10 cellular contexts compared by ENCODE assay signal in the genomic region with DNA sequence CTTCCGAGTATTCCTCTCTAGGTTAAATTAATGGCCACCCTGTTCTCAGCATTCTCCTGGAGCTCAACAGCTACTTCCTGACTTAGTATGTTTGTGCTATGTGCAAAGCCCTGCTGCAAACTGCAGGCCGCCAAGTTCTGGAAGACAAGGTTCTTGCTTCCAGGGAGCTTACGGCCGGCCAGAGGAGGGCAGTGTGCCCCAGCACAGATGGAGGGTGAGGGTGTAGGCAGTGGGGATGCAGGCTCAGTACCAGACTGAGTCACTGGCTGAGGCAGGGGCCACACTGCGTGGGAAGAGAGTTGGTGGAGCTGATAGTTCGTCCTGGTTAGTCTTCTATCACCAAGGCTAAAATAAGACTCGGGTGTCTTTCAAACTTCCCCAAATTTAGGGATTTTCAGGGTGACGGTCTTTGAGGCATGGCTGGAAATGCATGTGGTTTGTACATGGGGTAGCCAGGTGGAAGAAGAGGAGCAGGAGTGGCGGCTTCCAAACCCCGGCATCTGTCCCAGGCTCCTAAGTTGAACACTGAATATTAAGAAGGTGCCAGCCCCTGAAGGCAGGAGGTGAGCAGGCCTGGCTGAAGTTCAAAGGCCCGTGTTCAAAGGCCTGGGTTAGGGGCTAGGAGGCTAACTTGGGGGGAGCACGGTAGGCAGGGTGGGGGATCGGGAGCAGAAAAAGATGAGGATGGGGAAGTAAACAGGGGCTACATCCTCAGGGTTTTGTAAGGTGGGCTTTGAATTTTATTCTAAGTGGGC. TPM values are rescaled to one million over a fixed set of nuclear protein-coding genes. Genes with fewer than 3 reads are reported as not detected.
DNase-seq lines count a peak whose midpoint lies in the region; ATAC-seq and TF ChIP-seq lines count a peak whose summit lies in the region.
"Had no signal": no experiment of that assay in that cellular context is flagged by ENCODE, and none has a peak within 500 bp of the region (broad histone marks: within the 10 kb centered on the region; RNA-seq: fewer than 3 reads in every experiment).

No MANE protein-coding gene starts in this region.

- H3K27me3 ChIP-seq in left lung: no peaks in the 10 kb centered on the region

- peak; percentile 79 for TF ChIP-seq CTCF in HEK293 (tag by site-specific recombination; IDR thresholded peaks at IDR 0.05)
- TF ChIP-seq CTCF in activated CD8-positive, alpha-beta T cell treated with anti-CD3 and anti-CD28 coated beads for 36 hours (IDR thresholded peaks at IDR 0.05): peak; percentile 28
- peak; percentile 18 to 19 for TF ChIP-seq CTCF in left lung (IDR thresholded peaks at IDR 0.05)

- H3K27ac Mint-ChIP-seq in activated CD8-positive, alpha-beta T cell treated with anti-CD3 and anti-CD28 coated beads for 36 hours: no peak overlapping the region

- intact Hi-C loops in activated CD8-positive, alpha-beta T cell treated with anti-CD3 and anti-CD28 coated beads for 36 hours (cut with micrococcal nuclease): no loop called here
- intact Hi-C loops in left lung (cut with DNase I): loop anchor here in 1 of 2 donors (10.0 kb wide), 1 partner anchor 64 kb away; no protein-coding TSS in a partner anchor

- no peaks in the 10 kb centered on the region for H3K36me3 ChIP-seq in HEK293 (ENCODE audit: control insufficient read depth in 2 of 2, insufficient read depth in 1 of 2, low read length in 2 of 2)
- no peaks in the 10 kb centered on the region for H3K36me3 ChIP-seq in left lung

- DNase-seq in NCI-H1694 (lab: John Stamatoyannopoulos, UW): peak; percentile 10
- no peak for DNase-seq in NCI-H1694 treated with DMSO at 0.1 percent for 48 hours (lab: John Stamatoyannopoulos, UW)
- DNase-seq in activated CD8-positive, alpha-beta T cell treated with anti-CD3 and anti-CD28 coated beads for 36 hours: peak; percentile 45
- DNase-seq in left lung: no peak
- no peak for DNase-seq in NCI-H226

- no peak overlapping the region for H3K4me3 Mint-ChIP-seq in activated CD8-positive, alpha-beta T cell treated with anti-CD3 and anti-CD28 coated beads for 36 hours

- CTCF ChIA-PET in HEK293 (lab: Yijun Ruan, JAX): interaction anchor here (0.5 to 9.4 kb wide), 16 partner anchors 9 to 329 kb away, joined by 3 to 414 read pairs (median 4); a partner anchor contains a TSS
- CTCF ChIA-PET in activated CD8-positive, alpha-beta T cell treated with anti-CD3 and anti-CD28 coated beads for 36 hours (lab: Charles Lee): interaction anchor here (0.6 to 9.8 kb wide), 13 partner anchors 12 to 388 kb away, joined by 3 to 396 read pairs (median 5); a partner anchor contains a TSS

- no peak overlapping the region for H3K27ac ChIP-seq in HEK293 (ENCODE audit: extremely low read depth, low read depth, low read length)
- peak overlapping the region in 1 of 2 donors; percentile 50 for H3K27ac ChIP-seq in left lung
- H3K27ac ChIP-seq: skin epidermis had no signal

- H3K27me3 Mint-ChIP-seq in activated CD8-positive, alpha-beta T cell treated with anti-CD3 and anti-CD28 coated beads for 36 hours: no peaks in the 10 kb centered on the region

- ATAC-seq in activated CD8-positive, alpha-beta T cell treated with anti-CD3 and anti-CD28 coated beads for 36 hours: peak; percentile 16
- ATAC-seq in left lung (peak; percentile 55), GM21619 (IDR thresholded peaks at IDR 0.05; ENCODE audit: unreplicated experiment) (no peak), HG03378 (IDR thresholded peaks at IDR 0.05; ENCODE audit: unreplicated experiment) (no peak)

- POLR2A ChIA-PET in HEK293 (lab: Yijun Ruan, JAX): interaction anchor here (0.6 to 1.1 kb wide), 3 partner anchors 33 to 157 kb away, joined by 4 read pairs; no protein-coding TSS in a partner anchor
- POLR2A ChIA-PET in activated CD8-positive, alpha-beta T cell treated with anti-CD3 and anti-CD28 coated beads for 36 hours (lab: Charles Lee): interaction anchor here (1.7 kb wide), 1 partner anchor 43 kb away, joined by 6 read pairs; a partner anchor contains a TSS

- H3K36me3 Mint-ChIP-seq in activated CD8-positive, alpha-beta T cell treated with anti-CD3 and anti-CD28 coated beads for 36 hours (ENCODE audit: low read depth): peaks cover 6% of the 10 kb centered on the region
- H3K36me3 Mint-ChIP-seq: CD4-positive, CD25-positive, alpha-beta regulatory T cell had no signal

- H3K4me1 ChIP-seq in HEK293 (ENCODE audit: control insufficient read depth, insufficient read depth, low read length) (no peaks in the 10 kb centered on the region; the same call in 1 of the 2 replicates), left lung (peaks cover 0 to 33% of the 10 kb centered on the region in 2 donors)

- H3K4me1 Mint-ChIP-seq in activated CD8-positive, alpha-beta T cell treated with anti-CD3 and anti-CD28 coated beads for 36 hours (ENCODE audit: low read depth): peaks cover 18% of the 10 kb centered on the region

- H3K9me3 Mint-ChIP-seq in activated CD8-positive, alpha-beta T cell treated with anti-CD3 and anti-CD28 coated beads for 36 hours: no peaks in the 10 kb centered on the region
- H3K9me3 Mint-ChIP-seq: CD4-positive, CD25-positive, alpha-beta regulatory T cell had no signal

- H3K9me3 ChIP-seq in HEK293 (ENCODE audit: control insufficient read depth, insufficient read depth, low read depth, low read length) (no peaks in the 10 kb centered on the region), left lung (no peaks in the 10 kb centered on the region)

- H3K4me3 ChIP-seq in HEK293 (ENCODE audit: low read depth, low read length) (no peak overlapping the region), left lung (no peak overlapping the region)
- H3K4me3 ChIP-seq: skin epidermis had no signal

TF ChIP-seq in HEK293, 187 proteins besides CTCF, POLR2A, EP300 and RAD21 (continues in another document):
- TF ChIP-seq ZNF221 (tag by site-specific recombination; IDR thresholded peaks at IDR 0.05; ENCODE audit: borderline replicate concordance): no peak
- TF ChIP-seq KLF7 (tag by site-specific recombination; IDR thresholded peaks at IDR 0.05; ENCODE audit: borderline replicate concordance): no peak
- TF ChIP-seq, protein P1, sequence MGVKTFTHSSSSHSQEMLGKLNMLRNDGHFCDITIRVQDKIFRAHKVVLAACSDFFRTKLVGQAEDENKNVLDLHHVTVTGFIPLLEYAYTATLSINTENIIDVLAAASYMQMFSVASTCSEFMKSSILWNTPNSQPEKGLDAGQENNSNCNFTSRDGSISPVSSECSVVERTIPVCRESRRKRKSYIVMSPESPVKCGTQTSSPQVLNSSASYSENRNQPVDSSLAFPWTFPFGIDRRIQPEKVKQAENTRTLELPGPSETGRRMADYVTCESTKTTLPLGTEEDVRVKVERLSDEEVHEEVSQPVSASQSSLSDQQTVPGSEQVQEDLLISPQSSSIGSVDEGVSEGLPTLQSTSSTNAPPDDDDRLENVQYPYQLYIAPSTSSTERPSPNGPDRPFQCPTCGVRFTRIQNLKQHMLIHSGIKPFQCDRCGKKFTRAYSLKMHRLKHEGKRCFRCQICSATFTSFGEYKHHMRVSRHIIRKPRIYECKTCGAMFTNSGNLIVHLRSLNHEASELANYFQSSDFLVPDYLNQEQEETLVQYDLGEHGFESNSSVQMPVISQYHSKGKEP (tag by site-specific recombination; IDR thresholded peaks at IDR 0.05): no peak
- TF ChIP-seq, protein P2, sequence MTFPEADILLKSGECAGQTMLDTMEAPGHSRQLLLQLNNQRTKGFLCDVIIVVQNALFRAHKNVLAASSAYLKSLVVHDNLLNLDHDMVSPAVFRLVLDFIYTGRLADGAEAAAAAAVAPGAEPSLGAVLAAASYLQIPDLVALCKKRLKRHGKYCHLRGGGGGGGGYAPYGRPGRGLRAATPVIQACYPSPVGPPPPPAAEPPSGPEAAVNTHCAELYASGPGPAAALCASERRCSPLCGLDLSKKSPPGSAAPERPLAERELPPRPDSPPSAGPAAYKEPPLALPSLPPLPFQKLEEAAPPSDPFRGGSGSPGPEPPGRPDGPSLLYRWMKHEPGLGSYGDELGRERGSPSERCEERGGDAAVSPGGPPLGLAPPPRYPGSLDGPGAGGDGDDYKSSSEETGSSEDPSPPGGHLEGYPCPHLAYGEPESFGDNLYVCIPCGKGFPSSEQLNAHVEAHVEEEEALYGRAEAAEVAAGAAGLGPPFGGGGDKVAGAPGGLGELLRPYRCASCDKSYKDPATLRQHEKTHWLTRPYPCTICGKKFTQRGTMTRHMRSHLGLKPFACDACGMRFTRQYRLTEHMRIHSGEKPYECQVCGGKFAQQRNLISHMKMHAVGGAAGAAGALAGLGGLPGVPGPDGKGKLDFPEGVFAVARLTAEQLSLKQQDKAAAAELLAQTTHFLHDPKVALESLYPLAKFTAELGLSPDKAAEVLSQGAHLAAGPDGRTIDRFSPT (tag by site-specific recombination; IDR thresholded peaks at IDR 0.05): no peak
- no peak for TF ChIP-seq ZNF837 (tag by site-specific recombination; IDR thresholded peaks at IDR 0.05)
- TF ChIP-seq ZNF23 (tag by site-specific recombination; IDR thresholded peaks at IDR 0.05; ENCODE audit: borderline replicate concordance): no peak
- TF ChIP-seq ZNF223 (tag by site-specific recombination; IDR thresholded peaks at IDR 0.05): peak; percentile 98
- no peak for TF ChIP-seq ZNF132 (tag by site-specific recombination; IDR thresholded peaks at IDR 0.05; ENCODE audit: borderline replicate concordance)
- no peak for TF ChIP-seq ZNF560 (tag by site-specific recombination; IDR thresholded peaks at IDR 0.05; ENCODE audit: borderline replicate concordance)
- TF ChIP-seq, protein P3, sequence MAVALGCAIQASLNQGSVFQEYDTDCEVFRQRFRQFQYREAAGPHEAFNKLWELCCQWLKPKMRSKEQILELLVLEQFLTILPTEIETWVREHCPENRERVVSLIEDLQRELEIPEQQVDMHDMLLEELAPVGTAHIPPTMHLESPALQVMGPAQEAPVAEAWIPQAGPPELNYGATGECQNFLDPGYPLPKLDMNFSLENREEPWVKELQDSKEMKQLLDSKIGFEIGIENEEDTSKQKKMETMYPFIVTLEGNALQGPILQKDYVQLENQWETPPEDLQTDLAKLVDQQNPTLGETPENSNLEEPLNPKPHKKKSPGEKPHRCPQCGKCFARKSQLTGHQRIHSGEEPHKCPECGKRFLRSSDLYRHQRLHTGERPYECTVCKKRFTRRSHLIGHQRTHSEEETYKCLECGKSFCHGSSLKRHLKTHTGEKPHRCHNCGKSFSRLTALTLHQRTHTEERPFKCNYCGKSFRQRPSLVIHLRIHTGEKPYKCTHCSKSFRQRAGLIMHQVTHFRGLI (tag by site-specific recombination; IDR thresholded peaks at IDR 0.05): no peak
- TF ChIP-seq ZNF37A (tag by site-specific recombination; IDR thresholded peaks at IDR 0.05): no peak

RNA-seq across cellular contexts. Expression of a gene that starts 42.9 kb away (rescaled TPM):
- 10 to 100 TPM; 61.5 to 62.1 TPM for total RNA-seq in activated CD8-positive, alpha-beta T cell treated with anti-CD3 and anti-CD28 coated beads for 36 hours
- total RNA-seq in left lung: 10 to 100 TPM; 51.5 to 69.9 TPM

Comparison
In these comparisons a context has a peak if more than half of its experiments do, and no peak if none do; other contexts are left out.
1. DNase-seq: peak in NCI-H1694 (single experiment) and activated CD8-positive, alpha-beta T cell treated with anti-CD3 and anti-CD28 coated beads for 36 hours (single experiment); none in NCI-H1694 treated with DMSO at 0.1 percent for 48 hours (single experiment), left lung (0 of 2) and NCI-H226 (single experiment).
2. CTCF ChIP-seq: peak in every context shown above with its lines; median percentile 79 in HEK293; 28 in activated CD8-positive, alpha-beta T cell treated with anti-CD3 and anti-CD28 coated beads for 36 hours; 18 in left lung.
3. ATAC-seq: peak in activated CD8-positive, alpha-beta T cell treated with anti-CD3 and anti-CD28 coated beads for 36 hours (single experiment) and left lung (single experiment); none in GM21619 (single experiment) and HG03378 (single experiment).